In genomic region chr4:165915215-165915614, GRCh38 we compare ENCODE assay signal across 22 cellular contexts. TPM values are rescaled to one million over a fixed set of nuclear protein-coding genes. Genes with fewer than 3 reads are reported as not detected.
"Had no signal": no experiment of that assay in that cellular context is flagged by ENCODE, and none has a peak within 500 bp of the region (broad histone marks: within the 10 kb centered on the region; RNA-seq: fewer than 3 reads in every experiment).

No MANE protein-coding gene starts in this region.

- H3K27me3 Mint-ChIP-seq: activated CD4-positive, alpha-beta memory T cell treated with anti-CD3 and anti-CD28 coated beads, Interleukin-2, amount 10 ng/mL, durations not matched to agents 7 days and 5 days; activated naive CD8-positive, alpha-beta T cell; activated T-helper 17 cell treated with anti-CD3 and anti-CD28 coated beads, Interleukin-2, amount 50 U/mL, for 72 hours; central memory CD8-positive, alpha-beta T cell had no signal

- H3K27ac ChIP-seq: KMS-11, VCaP had no signal

- H3K4me1 Mint-ChIP-seq: activated CD4-positive, alpha-beta memory T cell treated with anti-CD3 and anti-CD28 coated beads, Interleukin-2, amount 10 ng/mL, durations not matched to agents 7 days and 5 days; activated T-helper 17 cell treated with anti-CD3 and anti-CD28 coated beads, Interleukin-2, amount 50 U/mL, for 72 hours; central memory CD8-positive, alpha-beta T cell had no signal

- DNase-seq: activated CD4-positive, alpha-beta memory T cell treated with anti-CD3 and anti-CD28 coated beads, Interleukin-2, amount 10 ng/mL, durations not matched to agents 7 days and 5 days; activated CD4-positive, alpha-beta T cell treated with anti-CD3 and anti-CD28 coated beads, Interleukin-2, amount 50 U/mL, for 1 hour; activated CD4-positive, CD25-positive, alpha-beta regulatory T cell; activated gamma-delta T cell; activated naive CD4-positive, alpha-beta T cell treated with anti-CD3 and anti-CD28 coated beads for 36 hours; activated T-cell treated with anti-CD3 and anti-CD28 coated beads for 4 hours; activated T-cell treated with anti-CD3 and anti-CD28 coated beads, Interleukin-2, amount 50 U/mL, for 48 hours; amygdala; MM.1S; NCI-H1436 treated with DMSO at 0.1 percent for 48 hours; NCI-H187; NCI-H524; SIG-M5; T-helper 2 cell; T1000 had no signal

- ATAC-seq: activated T-helper 17 cell treated with anti-CD3 and anti-CD28 coated beads, Interleukin-2, amount 50 U/mL, for 72 hours had no signal

- H3K36me3 Mint-ChIP-seq: activated naive CD8-positive, alpha-beta T cell had no signal

- H3K4me3 Mint-ChIP-seq: activated CD4-positive, alpha-beta memory T cell treated with anti-CD3 and anti-CD28 coated beads, Interleukin-2, amount 10 ng/mL, durations not matched to agents 7 days and 5 days; activated naive CD4-positive, alpha-beta T cell treated with anti-CD3 and anti-CD28 coated beads for 36 hours; activated naive CD8-positive, alpha-beta T cell; activated T-helper 17 cell treated with anti-CD3 and anti-CD28 coated beads, Interleukin-2, amount 50 U/mL, for 72 hours; central memory CD8-positive, alpha-beta T cell had no signal

- H3K9me3 Mint-ChIP-seq: activated CD4-positive, alpha-beta memory T cell treated with anti-CD3 and anti-CD28 coated beads, Interleukin-2, amount 10 ng/mL, durations not matched to agents 7 days and 5 days; activated naive CD4-positive, alpha-beta T cell treated with anti-CD3 and anti-CD28 coated beads for 36 hours; central memory CD8-positive, alpha-beta T cell had no signal

- H3K4me2 ChIP-seq: KMS-11 had no signal

- H3K27ac Mint-ChIP-seq: activated CD4-positive, alpha-beta memory T cell treated with anti-CD3 and anti-CD28 coated beads, Interleukin-2, amount 10 ng/mL, durations not matched to agents 7 days and 5 days; activated naive CD4-positive, alpha-beta T cell treated with anti-CD3 and anti-CD28 coated beads for 36 hours; activated naive CD8-positive, alpha-beta T cell; activated T-helper 17 cell treated with anti-CD3 and anti-CD28 coated beads, Interleukin-2, amount 50 U/mL, for 72 hours had no signal

RNA-seq across cellular contexts. Expression of gene TLL1, which starts 42.2 kb away (rescaled TPM):
- total RNA-seq: activated CD4-positive, alpha-beta memory T cell treated with anti-CD3 and anti-CD28 coated beads, Interleukin-2, amount 10 ng/mL, durations not matched to agents 7 days and 5 days; activated CD8-positive, alpha-beta memory T cell treated with anti-CD3 and anti-CD28 coated beads for 36 hours; activated naive CD4-positive, alpha-beta T cell treated with anti-CD3 and anti-CD28 coated beads for 36 hours; activated T-helper 17 cell treated with anti-CD3 and anti-CD28 coated beads, Interleukin-2, amount 50 U/mL, for 72 hours; RPMI7951 had no signal
